Comparison of ENCODE assay signal across 13 cellular contexts in the genomic region with DNA sequence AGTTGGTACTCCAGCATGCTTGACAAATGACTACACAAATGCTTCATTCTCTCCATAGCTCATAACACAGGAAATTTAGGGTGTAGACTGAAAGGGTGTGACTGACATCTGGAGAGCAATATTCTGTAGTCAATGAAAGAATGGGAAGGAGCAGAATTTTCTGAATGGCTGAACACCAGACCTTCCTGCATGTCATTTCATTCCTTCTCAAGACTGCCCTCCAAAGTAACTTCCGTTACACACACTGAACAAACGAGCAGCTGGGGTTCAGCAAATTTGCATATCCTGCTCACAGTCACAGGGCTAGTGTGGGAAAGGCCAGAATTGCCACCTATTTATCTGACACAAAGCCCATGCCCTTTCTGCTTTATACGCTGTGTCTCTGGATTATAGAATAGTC.
DNase-seq lines count a peak whose midpoint lies in the region; ATAC-seq, FAIRE-seq and TF ChIP-seq lines count a peak whose summit lies in the region.
"Had no signal": no experiment of that assay in that cellular context is flagged by ENCODE, and none has a peak within 500 bp of the region (broad histone marks: within the 10 kb centered on the region; RNA-seq: fewer than 3 reads in every experiment).

No MANE protein-coding gene starts in this region.

- peak; percentile 97 for FAIRE-seq in GM12878 (lab: Jason Lieb, UNC)
- FAIRE-seq: K562 had no signal

- H3K36me3 ChIP-seq in GM12878 (ENCODE audit: control insufficient read depth in 2 of 2, insufficient read depth in 2 of 2, low read length in 1 of 2): no peaks in the 10 kb centered on the region
- H3K36me3 ChIP-seq: uterus had no signal

- H3K9me3 ChIP-seq in GM12878 (replicated peaks; ENCODE audit: control insufficient read depth, insufficient read depth, low read length): no peaks in the 10 kb centered on the region; the same call in 2 of the 3 replicates
- H3K9me3 ChIP-seq: SK-N-SH, uterus had no signal

- SMC1A ChIA-PET in GM12878 (lab: Charles Lee; ENCODE audit: uncharacterized antibody, unreplicated experiment): interaction anchor here (0.8 to 3.1 kb wide), 18 partner anchors 9 to 483 kb away, joined by 3 to 29 read pairs (median 4); no protein-coding TSS in a partner anchor

- H3K4me1 ChIP-seq in GM12878 (ENCODE audit: control insufficient read depth, insufficient read depth, low read length): peaks cover 9% of the 10 kb centered on the region
- H3K4me1 ChIP-seq: uterus had no signal

- no peak overlapping the region for H3K4me3 ChIP-seq in GM12878
- H3K4me3 ChIP-seq: K562, uterus had no signal

- H3K4me2 ChIP-seq in GM12878 (ENCODE audit: control insufficient read depth, insufficient read depth): 0 out of 2 replicates have a peak overlapping the region, but pooled peaks have one; percentile 3
- H3K4me2 ChIP-seq: SK-N-SH had no signal

- H2AFZ ChIP-seq in GM12878 (ENCODE audit: control insufficient read depth, low read depth, low read length): no peak overlapping the region

- TF ChIP-seq CTCF in GM13976 (IDR thresholded peaks at IDR 0.05; ENCODE audit: borderline replicate concordance, control extremely low read depth, extremely low read depth, insufficient read depth, missing control alignments) (no peak), GM12878 (IDR thresholded peaks at IDR 0.05 in 2 of 3, conservative IDR thresholded peaks at IDR 0.05 in 1 of 3; ENCODE audit: control insufficient read depth in 2 of 3, extremely low read depth in 1 of 3, insufficient read depth in 1 of 3, low read depth in 3 of 3, low read length in 3 of 3) (no peak; a peak in 1 of 6 replicates)

- no peaks in the 10 kb centered on the region for H3K27me3 ChIP-seq in GM12878 (replicated peaks in 1 of 2; ENCODE audit: control insufficient read depth in 2 of 2, insufficient read depth in 2 of 2, low read length in 1 of 2)
- H3K27me3 ChIP-seq: uterus had no signal

- POLR2A ChIA-PET in GM12878 (lab: Charles Lee): interaction anchor here (0.6 to 1.5 kb wide), 4 partner anchors 12 to 1122 kb away, joined by 3 to 7 read pairs (median 4); no protein-coding TSS in a partner anchor

- no peak overlapping the region for H3K9ac ChIP-seq in GM12878 (ENCODE audit: control insufficient read depth, insufficient read depth, low read length)
- H3K9ac ChIP-seq: SK-N-SH had no signal

- RAD21 ChIA-PET in GM12878 (lab: Charles Lee; ENCODE audit: unreplicated experiment): interaction anchor here (0.6 to 2.4 kb wide), 15 partner anchors 10 to 483 kb away, joined by 3 to 16 read pairs (median 4); no protein-coding TSS in a partner anchor

- TF ChIP-seq POLR2A in GM12878 (IDR thresholded peaks at IDR 0.05; ENCODE audit: low read depth, low read length): no peak

- 1% methylated on average over 3 of the region's 3 CpGs for WGBS in GM12878 (ENCODE audit: insufficient coverage, insufficient replicate concordance, low lambda C conversion rate, missing lambda C conversion rate)

- H3K27ac ChIP-seq in GM12878 (ENCODE audit: control insufficient read depth, insufficient read depth): no peak overlapping the region
- H3K27ac ChIP-seq: uterus had no signal

- peak; percentile 99 for ATAC-seq in GM19467 (IDR thresholded peaks at IDR 0.05; ENCODE audit: unreplicated experiment)
- peak; percentile 100 for ATAC-seq in HG03095 (IDR thresholded peaks at IDR 0.05; ENCODE audit: unreplicated experiment)
- ATAC-seq in GM12878: peak; percentile 99
- ATAC-seq: K562 had no signal

- in situ Hi-C loops in GM13976 (cut with MboI; ENCODE audit: low sequenced_read_pairs, unreplicated experiment) (no loop called here), GM12878 (cut with MboI) (loop anchor here (25.0 kb wide), 1 partner anchor 1163 kb away; the partner anchor contains the start of gene DNASE1L3)

- no peaks in the 10 kb centered on the region for H4K20me1 ChIP-seq in GM12878 (ENCODE audit: control insufficient read depth, insufficient read depth)

- intact Hi-C loops in GM12878 (cut with micrococcal nuclease; ENCODE audit: unreplicated experiment): loop anchor here (1.0 kb wide), 1 partner anchor 163 kb away; no protein-coding TSS in a partner anchor
- intact Hi-C loops in cardiac septum (cut with DNase I): no loop called here

- DNase-seq in GM13976 (ENCODE audit: low spot score) (peak; percentile 43), GM12878 (ENCODE audit: low read depth, low spot score) (peak; percentile 91), cardiac septum (ENCODE audit: low spot score) (no peak), SHP77 (lab: John Stamatoyannopoulos, UW) (no peak), NCI-H187 (lab: John Stamatoyannopoulos, UW) (no peak), NCI-H748 (lab: John Stamatoyannopoulos, UW; ENCODE audit: unreplicated experiment) (no peak)
- DNase-seq: DMS53; SK-N-SH; stimulated activated CD4-positive, alpha-beta T cell treated with anti-CD3 and anti-CD28 coated beads, Interleukin-2, amount 100 ng/mL, for 24 hours; uterus had no signal

- no peaks in the 10 kb centered on the region for H3K79me2 ChIP-seq in GM12878 (ENCODE audit: control insufficient read depth, insufficient read depth, low read length)

- no TSS peak for BruUV-seq in GM12878 (replicated peaks; lab: Mats Ljungman, UMichigan)

- CTCF ChIA-PET in GM12878 (lab: Yijun Ruan, JAX): interaction anchor here (0.9 to 1.9 kb wide), 9 partner anchors 11 to 550 kb away, joined by 3 to 9 read pairs (median 4); no protein-coding TSS in a partner anchor

- peak; percentile 31; the same call in 1 of the 2 replicates for TF ChIP-seq RAD21 in GM12878 (IDR thresholded peaks at IDR 0.05; ENCODE audit: insufficient read depth, low read depth, low read length)

- 0 out of 4 replicates have a peak, but pooled peaks of 1 of the 2 experiments have one; percentile 57 for TF ChIP-seq EP300 in GM12878 (IDR thresholded peaks at IDR 0.05; ENCODE audit: borderline replicate concordance in 1 of 2, control insufficient read depth in 1 of 2, low read depth in 2 of 2, low read length in 2 of 2)

TF ChIP-seq in GM12878, 131 proteins besides CTCF, POLR2A, EP300 and RAD21 (continues in another document):
- TF ChIP-seq, protein P1, sequence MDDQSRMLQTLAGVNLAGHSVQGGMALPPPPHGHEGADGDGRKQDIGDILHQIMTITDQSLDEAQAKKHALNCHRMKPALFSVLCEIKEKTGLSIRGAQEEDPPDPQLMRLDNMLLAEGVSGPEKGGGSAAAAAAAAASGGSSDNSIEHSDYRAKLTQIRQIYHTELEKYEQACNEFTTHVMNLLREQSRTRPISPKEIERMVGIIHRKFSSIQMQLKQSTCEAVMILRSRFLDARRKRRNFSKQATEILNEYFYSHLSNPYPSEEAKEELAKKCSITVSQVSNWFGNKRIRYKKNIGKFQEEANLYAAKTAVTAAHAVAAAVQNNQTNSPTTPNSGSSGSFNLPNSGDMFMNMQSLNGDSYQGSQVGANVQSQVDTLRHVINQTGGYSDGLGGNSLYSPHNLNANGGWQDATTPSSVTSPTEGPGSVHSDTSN (IDR thresholded peaks at IDR 0.05; ENCODE audit: insufficient replicate concordance, low read depth, low read length): no peak
- TF ChIP-seq KAT2A (conservative IDR thresholded peaks at IDR 0.05; ENCODE audit: control insufficient read depth, low read depth, low read length): no peak
- TF ChIP-seq NFYA (IDR thresholded peaks at IDR 0.05; ENCODE audit: borderline replicate concordance, low read depth, low read length): no peak
- no peak for TF ChIP-seq BRCA1 (IDR thresholded peaks at IDR 0.05; ENCODE audit: low read depth, low read length)
- TF ChIP-seq JUND (IDR thresholded peaks at IDR 0.05; ENCODE audit: low read depth, low read length): no peak
- no peak for TF ChIP-seq POLR2AphosphoS5 (IDR thresholded peaks at IDR 0.05; ENCODE audit: low read length)
- TF ChIP-seq NFIC (IDR thresholded peaks at IDR 0.05; ENCODE audit: low read depth, low read length): peak; percentile 73
- peak; percentile 58 for TF ChIP-seq DPF2 (IDR thresholded peaks at IDR 0.05)
- no peak for TF ChIP-seq TCF7 (IDR thresholded peaks at IDR 0.05; ENCODE audit: borderline replicate concordance)
- TF ChIP-seq, protein P2, sequence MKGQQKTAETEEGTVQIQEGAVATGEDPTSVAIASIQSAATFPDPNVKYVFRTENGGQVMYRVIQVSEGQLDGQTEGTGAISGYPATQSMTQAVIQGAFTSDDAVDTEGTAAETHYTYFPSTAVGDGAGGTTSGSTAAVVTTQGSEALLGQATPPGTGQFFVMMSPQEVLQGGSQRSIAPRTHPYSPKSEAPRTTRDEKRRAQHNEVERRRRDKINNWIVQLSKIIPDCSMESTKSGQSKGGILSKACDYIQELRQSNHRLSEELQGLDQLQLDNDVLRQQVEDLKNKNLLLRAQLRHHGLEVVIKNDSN (IDR thresholded peaks at IDR 0.05; ENCODE audit: borderline replicate concordance, extremely low read length, insufficient read depth, low read depth, low read length): no peak
- TF ChIP-seq TCF3 (IDR thresholded peaks at IDR 0.05; ENCODE audit: borderline replicate concordance, insufficient read depth, low read depth, low read length): peak; percentile 83
- TF ChIP-seq GABPA (IDR thresholded peaks at IDR 0.05; ENCODE audit: low read depth): no peak
- no peak for TF ChIP-seq ATF3 (IDR thresholded peaks at IDR 0.05; ENCODE audit: borderline replicate concordance, extremely low read depth, low read depth, low read length)
- TF ChIP-seq SMAD5 (IDR thresholded peaks at IDR 0.05; ENCODE audit: low read depth): no peak
- peak; percentile 68 for TF ChIP-seq EED (IDR thresholded peaks at IDR 0.05; ENCODE audit: low read depth)
- TF ChIP-seq MXI1 (IDR thresholded peaks at IDR 0.05; ENCODE audit: low read depth, low read length): no peak
- TF ChIP-seq MTA2 (IDR thresholded peaks at IDR 0.05; ENCODE audit: low read depth): peak; percentile 54; the same call in 1 of the 2 replicates
- no peak for TF ChIP-seq PAX8 (IDR thresholded peaks at IDR 0.05)
- TF ChIP-seq BCL11A (IDR thresholded peaks at IDR 0.05; ENCODE audit: low read depth, low read length): no peak
- TF ChIP-seq ETV6 (conservative IDR thresholded peaks at IDR 0.05 in 1 of 2, IDR thresholded peaks at IDR 0.05 in 1 of 2; ENCODE audit: borderline replicate concordance in 1 of 2, low read depth in 1 of 2): peak in 1 of 2 experiments; percentile 85; a peak in 2 of 4 replicates
- TF ChIP-seq RFX5 (IDR thresholded peaks at IDR 0.05; ENCODE audit: low read depth, low read length): no peak
- no peak for TF ChIP-seq SUPT20H (IDR thresholded peaks at IDR 0.05; ENCODE audit: borderline replicate concordance, control insufficient read depth, low read depth, low read length)
- no peak for TF ChIP-seq CHD4 (IDR thresholded peaks at IDR 0.05)
- TF ChIP-seq ZSCAN29 (IDR thresholded peaks at IDR 0.05): no peak
- no peak for TF ChIP-seq HDAC2 (IDR thresholded peaks at IDR 0.05)

Comparison
In these comparisons a context has a peak if more than half of its experiments do, and no peak if none do; other contexts are left out.
1. DNase-seq: peak in GM13976 (single experiment) and GM12878 (single experiment); none in cardiac septum (single experiment), SHP77 (0 of 2), NCI-H187 (0 of 2) and NCI-H748 (single experiment).
2. Peak in every context shown above with its lines, with median percentiles within 50 percentile points of each other: ATAC-seq.